24 cellular contexts compared by ENCODE assay signal in the genomic region with DNA sequence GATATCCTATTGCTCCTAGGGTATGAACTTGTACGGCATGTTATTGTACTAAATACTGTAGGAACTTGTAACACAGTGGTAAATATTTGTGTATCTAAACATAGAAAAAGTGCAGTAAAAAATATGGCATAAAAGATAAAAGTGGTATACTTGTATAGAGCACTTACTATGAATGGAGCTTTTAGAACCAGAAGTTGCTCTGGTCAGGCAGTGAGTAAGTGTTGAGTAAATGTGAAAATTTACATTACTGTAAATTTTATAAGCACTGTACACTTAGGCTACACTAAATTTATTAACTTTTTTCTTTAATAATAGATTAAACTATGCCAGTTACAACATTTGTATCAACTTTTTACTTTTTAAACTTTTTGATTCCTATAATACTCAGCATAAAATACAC.
"Had no signal": no experiment of that assay in that cellular context is flagged by ENCODE, and none has a peak within 500 bp of the region (broad histone marks: within the 10 kb centered on the region; RNA-seq: fewer than 3 reads in every experiment).

No MANE protein-coding gene starts in this region.

- H3K4me3 ChIP-seq: MG63 had no signal

- H3K27ac ChIP-seq: VCaP had no signal

- DNase-seq: activated CD4-positive, alpha-beta memory T cell treated with anti-CD3 and anti-CD28 coated beads, Interleukin-2, amount 10 ng/mL, durations not matched to agents 7 days and 5 days; activated CD4-positive, alpha-beta T cell treated with anti-CD3 and anti-CD28 coated beads for 36 hours; activated CD4-positive, alpha-beta T cell treated with anti-CD3 and anti-CD28 coated beads, Interleukin-2, amount 50 U/mL, for 1 hour; activated gamma-delta T cell; activated naive CD4-positive, alpha-beta T cell treated with anti-CD3 and anti-CD28 coated beads for 36 hours; activated T-cell treated with anti-CD3 and anti-CD28 coated beads for 4 hours; activated T-cell treated with anti-CD3 and anti-CD28 coated beads, Interleukin-2, amount 50 U/mL, for 48 hours; amygdala; MV-4-11; NCI-H1092 treated with DMSO at 0.1 percent for 48 hours; NCI-H1417 treated with DMSO at 0.1 percent for 48 hours; NCI-H1694; NCI-H2029; NCI-H345; NCI-H510A; NCI-H526 treated with DMSO at 0.1 percent for 48 hours; SIG-M5; T-cell; T-helper 2 cell; T1000 had no signal

- FAIRE-seq: astrocyte had no signal

- ATAC-seq: activated CD4-positive, alpha-beta T cell treated with anti-CD3 and anti-CD28 coated beads for 36 hours; activated T-helper 17 cell treated with anti-CD3 and anti-CD28 coated beads, Interleukin-2, amount 50 U/mL, for 72 hours; T-cell had no signal

- H3K9me3 ChIP-seq: MG63 had no signal

- H3K27me3 ChIP-seq: MG63 had no signal

- H3K36me3 ChIP-seq: MG63 had no signal
